20 cellular contexts compared by ENCODE assay signal in genomic region chr1:165137551-165138316, GRCh38.
DNase-seq lines count a peak whose midpoint lies in the region; ATAC-seq, FAIRE-seq and TF ChIP-seq lines count a peak whose summit lies in the region.
"Had no signal": no experiment of that assay in that cellular context is flagged by ENCODE, and none has a peak within 500 bp of the region (broad histone marks: within the 10 kb centered on the region; RNA-seq: fewer than 3 reads in every experiment).

No MANE protein-coding gene starts in this region.

- no peak overlapping the region for H4K8ac ChIP-seq in neuronal stem cell (ENCODE audit: low read depth, low read length)

- no peaks in the 10 kb centered on the region for H3K36me3 ChIP-seq in HepG2 (replicated peaks in 1 of 2; ENCODE audit: control insufficient read depth in 1 of 2, insufficient read depth in 2 of 2, low read length in 2 of 2)
- H3K36me3 ChIP-seq in right lobe of liver: no peaks in the 10 kb centered on the region
- no peaks in the 10 kb centered on the region for H3K36me3 ChIP-seq in neuronal stem cell (replicated peaks in 1 of 2; ENCODE audit: control insufficient read depth in 2 of 2, insufficient read depth in 2 of 2, low read length in 2 of 2)
- H3K36me3 ChIP-seq: BLaER1 had no signal

- peak; percentile 89 for FAIRE-seq in HepG2 (lab: Jason Lieb, UNC)
- FAIRE-seq: GM12878, H54 had no signal

- H3K14ac ChIP-seq in neuronal stem cell (ENCODE audit: low read length): no peak overlapping the region

- no peak overlapping the region for H2BK12ac ChIP-seq in neuronal stem cell (ENCODE audit: low read length)

- TF ChIP-seq EP300 in HepG2 (IDR thresholded peaks at IDR 0.05; ENCODE audit: low read depth in 2 of 2, low read length in 2 of 2): peak; percentile 65 to 94; a peak in 3 of 4 replicates
- TF ChIP-seq EP300 in HepG2 (CRISPR knock-in tag; IDR thresholded peaks at IDR 0.05; ENCODE audit: borderline replicate concordance): peak; percentile 87; the same call in 1 of the 2 replicates

- H3K23ac ChIP-seq in neuronal stem cell (ENCODE audit: low read depth, low read length, poor library complexity): no peak overlapping the region

- 0 out of 2 replicates have a peak, but pooled peaks have one; percentile 6 for TF ChIP-seq CTCF in HepG2 (CRISPR knock-in tag; IDR thresholded peaks at IDR 0.05)
- TF ChIP-seq CTCF in right lobe of liver (IDR thresholded peaks at IDR 0.05): no peak

- no peaks in the 10 kb centered on the region for H3K9me3 ChIP-seq in HepG2 (ENCODE audit: low read length)
- H3K9me3 ChIP-seq in right lobe of liver: no peaks in the 10 kb centered on the region
- H3K9me3 ChIP-seq in neuronal stem cell (replicated peaks in 1 of 2; ENCODE audit: control insufficient read depth in 2 of 2, insufficient read depth in 1 of 2, low read depth in 1 of 2, low read length in 2 of 2): no peaks in the 10 kb centered on the region
- H3K9me3 ChIP-seq: BLaER1 had no signal

- H3K4me3 Mint-ChIP-seq in activated naive CD4-positive, alpha-beta T cell treated with anti-CD3 and anti-CD28 coated beads, Interleukin-2, amount 10 ng/mL, durations not matched to agents 7 days and 5 days: no peak overlapping the region
- H3K4me3 Mint-ChIP-seq: CD14-positive monocyte; CD4-positive, alpha-beta memory T cell; GM23338; IgD-negative memory B cell had no signal

- no peak overlapping the region for H3K27ac Mint-ChIP-seq in activated naive CD4-positive, alpha-beta T cell treated with anti-CD3 and anti-CD28 coated beads, Interleukin-2, amount 10 ng/mL, durations not matched to agents 7 days and 5 days
- H3K27ac Mint-ChIP-seq: CD14-positive monocyte; CD4-positive, alpha-beta memory T cell; GM23338; IgD-negative memory B cell had no signal

- H3K9ac ChIP-seq in HepG2 (ENCODE audit: insufficient read depth, low read depth, low read length): peak overlapping the region; percentile 51
- H3K9ac ChIP-seq in neuronal stem cell (ENCODE audit: low read depth, low read length, poor library complexity): no peak overlapping the region
- H3K9ac ChIP-seq: BLaER1 had no signal

- no peak for TF ChIP-seq RAD21 in HepG2 (CRISPR knock-in tag; IDR thresholded peaks at IDR 0.05)

- H2BK5ac ChIP-seq in neuronal stem cell (ENCODE audit: low read length): no peak overlapping the region

- H3K4me2 ChIP-seq in HepG2 (ENCODE audit: low read depth, low read length): peak overlapping the region; percentile 59
- H3K4me2 ChIP-seq in neuronal stem cell (ENCODE audit: insufficient read depth, low read length, poor library complexity, severe bottlenecking): no peak overlapping the region
- H3K4me2 ChIP-seq: BLaER1, GM23338 had no signal

- no peaks in the 10 kb centered on the region for H3K79me1 ChIP-seq in neuronal stem cell (ENCODE audit: low read depth, low read length)

- no peaks in the 10 kb centered on the region for H3K27me3 Mint-ChIP-seq in activated naive CD4-positive, alpha-beta T cell treated with anti-CD3 and anti-CD28 coated beads, Interleukin-2, amount 10 ng/mL, durations not matched to agents 7 days and 5 days

- H3K4ac ChIP-seq in neuronal stem cell (ENCODE audit: low read length): no peak overlapping the region

- no peak overlapping the region for H2AK5ac ChIP-seq in neuronal stem cell (ENCODE audit: low read depth, low read length)

- TF ChIP-seq POLR2A in HepG2 (IDR thresholded peaks at IDR 0.05; ENCODE audit: insufficient read depth in 1 of 2, low read depth in 2 of 2, low read length in 2 of 2): no peak
- TF ChIP-seq POLR2A in right lobe of liver (IDR thresholded peaks at IDR 0.05): no peak

- H3K27me3 ChIP-seq in HepG2 (ENCODE audit: control insufficient read depth in 1 of 2, insufficient read depth in 2 of 2, low read length in 2 of 2) (no peaks in the 10 kb centered on the region), right lobe of liver (no peaks in the 10 kb centered on the region), neuronal stem cell (ENCODE audit: control insufficient read depth in 3 of 3, insufficient read depth in 3 of 3, low read depth in 1 of 3, low read length in 3 of 3) (no peaks in the 10 kb centered on the region)
- H3K27me3 ChIP-seq: BLaER1 had no signal

- DNase-seq in HepG2 (ENCODE audit: low spot score) (peak; percentile 94), right lobe of liver (no peak), cerebellar cortex (ENCODE audit: low spot score) (peak; percentile 66), neuronal stem cell (ENCODE audit: low spot score) (no peak)
- DNase-seq in activated naive CD4-positive, alpha-beta T cell treated with anti-CD3 and anti-CD28 coated beads, Interleukin-2, amount 10 ng/mL, durations not matched to agents 7 days and 5 days: no peak
- DNase-seq: 8988T; Calu3; CD4-positive, alpha-beta memory T cell; DMS79 treated with DMSO at 0.1 percent for 48 hours; HCEC 1CT; KBM-7 had no signal

- H3K79me2 ChIP-seq in HepG2 (ENCODE audit: insufficient read depth, low read length): no peaks in the 10 kb centered on the region

- POLR2A ChIA-PET in HepG2 (lab: Yijun Ruan, JAX): interaction anchor here (1.4 to 1.5 kb wide), 2 partner anchors 8 to 116 kb away, joined by 7 read pairs; no protein-coding TSS in a partner anchor

- intact Hi-C loops in HepG2 (cut with micrococcal nuclease; ENCODE audit: unreplicated experiment): loop anchor here (2.0 to 10.0 kb wide), 3 partner anchors 121 to 777 kb away; partner anchors contain the start of gene ALDH9A1
- intact Hi-C loops in right lobe of liver (cut with DNase I): loop anchor here in 1 of 2 donors (10.0 kb wide), 1 partner anchor 237 kb away; no protein-coding TSS in a partner anchor

- H4K91ac ChIP-seq in neuronal stem cell (ENCODE audit: low read depth, low read length, poor library complexity): peak overlapping the region; percentile 15

- in situ Hi-C loops in HepG2 (cut with HindIII; ENCODE audit: extremely low pct_ligation_motif_present, low pct_unique_long_range_greater_than_20kb): loop anchor here (25.0 kb wide), 1 partner anchor 450 kb away; no protein-coding TSS in a partner anchor

- CTCF ChIA-PET in HepG2 (lab: Yijun Ruan, JAX; ENCODE audit: low intra/inter-chr PET ratio, low total read pairs): no interaction called here
- CTCF ChIA-PET in activated naive CD4-positive, alpha-beta T cell treated with anti-CD3 and anti-CD28 coated beads, Interleukin-2, amount 10 ng/mL, durations not matched to agents 7 days and 5 days (lab: Charles Lee): interaction anchor here (1.5 kb wide), 1 partner anchor 8 kb away, joined by 4 read pairs; no protein-coding TSS in a partner anchor

- no peak overlapping the region for H2BK15ac ChIP-seq in neuronal stem cell (ENCODE audit: low read length)

- H3K4me1 Mint-ChIP-seq in activated naive CD4-positive, alpha-beta T cell treated with anti-CD3 and anti-CD28 coated beads, Interleukin-2, amount 10 ng/mL, durations not matched to agents 7 days and 5 days: no peaks in the 10 kb centered on the region
- H3K4me1 Mint-ChIP-seq: CD14-positive monocyte; CD4-positive, alpha-beta memory T cell; GM23338; IgD-negative memory B cell had no signal

- H3K4me3 ChIP-seq in HepG2 (replicated peaks in 1 of 3; ENCODE audit: insufficient read depth in 1 of 3, low read depth in 2 of 3, low read length in 3 of 3): 0 out of 6 replicates have a peak overlapping the region, but pooled peaks of 1 of the 3 experiments have one; percentile 13
- no peak overlapping the region for H3K4me3 ChIP-seq in right lobe of liver
- no peak overlapping the region for H3K4me3 ChIP-seq in neuronal stem cell (ENCODE audit: low read length in 2 of 2)
- H3K4me3 ChIP-seq: BLaER1, GM12878, GM23338 had no signal

- H2AFZ ChIP-seq in HepG2 (ENCODE audit: low read length) (no peak overlapping the region), neuronal stem cell (ENCODE audit: low read length) (no peak overlapping the region)
- H2AFZ ChIP-seq: GM23338 had no signal

- no peak overlapping the region for H2BK120ac ChIP-seq in neuronal stem cell (ENCODE audit: low read depth, low read length)

- H3K36me3 Mint-ChIP-seq in activated naive CD4-positive, alpha-beta T cell treated with anti-CD3 and anti-CD28 coated beads, Interleukin-2, amount 10 ng/mL, durations not matched to agents 7 days and 5 days: no peaks in the 10 kb centered on the region
- H3K36me3 Mint-ChIP-seq: CD14-positive monocyte; CD4-positive, alpha-beta memory T cell; IgD-negative memory B cell had no signal

- no peaks in the 10 kb centered on the region for H3K9me3 Mint-ChIP-seq in activated naive CD4-positive, alpha-beta T cell treated with anti-CD3 and anti-CD28 coated beads, Interleukin-2, amount 10 ng/mL, durations not matched to agents 7 days and 5 days
- H3K9me3 Mint-ChIP-seq: GM23338 had no signal

- no peaks in the 10 kb centered on the region for H4K20me1 ChIP-seq in HepG2 (ENCODE audit: insufficient read depth, low read length)
- H4K20me1 ChIP-seq: BLaER1 had no signal

- H3K27ac ChIP-seq in HepG2 (ENCODE audit: extremely low read length, insufficient read depth, low read length): peak overlapping the region; percentile 73
- no peak overlapping the region for H3K27ac ChIP-seq in right lobe of liver
- H3K27ac ChIP-seq in neuronal stem cell (replicated peaks; ENCODE audit: low read length): no peak overlapping the region
- H3K27ac ChIP-seq: BLaER1, HL-60 had no signal

- no TSS peak for BruUV-seq in HepG2 (replicated peaks; lab: Mats Ljungman, UMichigan)

- peaks cover 38% of the 10 kb centered on the region for H3K4me1 ChIP-seq in HepG2 (ENCODE audit: insufficient read depth, low read length)
- no peaks in the 10 kb centered on the region for H3K4me1 ChIP-seq in right lobe of liver
- H3K4me1 ChIP-seq in neuronal stem cell (ENCODE audit: control insufficient read depth in 2 of 2, insufficient read depth in 1 of 2, low read depth in 1 of 2, low read length in 2 of 2): peaks cover 0 to 1% of the 10 kb centered on the region in 2 donors
- H3K4me1 ChIP-seq: BLaER1 had no signal

- ATAC-seq in HepG2 (peak; percentile 98), right lobe of liver (no peak), HG03432 (IDR thresholded peaks at IDR 0.05; ENCODE audit: unreplicated experiment) (no peak), HG02623 (IDR thresholded peaks at IDR 0.05; ENCODE audit: unreplicated experiment) (no peak)
- ATAC-seq: GM12878, GM23338 had no signal

- H3K18ac ChIP-seq in neuronal stem cell (ENCODE audit: low read length): no peak overlapping the region

- WGBS in HepG2 (ENCODE audit: low lambda C conversion rate): under 1% methylated on average over 4 of the region's 5 CpGs
- 47% methylated on average over 5 of the region's 5 CpGs for WGBS in right lobe of liver (ENCODE audit: insufficient coverage, low coverage, low lambda C conversion rate, missing lambda C conversion rate)
- no CpG with 5 or more reads among the region's 5 CpGs for WGBS in neuronal stem cell (ENCODE audit: extremely low coverage in 2 of 2, insufficient read length in 2 of 2, insufficient replicate concordance in 1 of 2), 2 donors

TF ChIP-seq in HepG2, 621 proteins besides CTCF, POLR2A, EP300 and RAD21 (continues in another document):
- TF ChIP-seq RFX3 (CRISPR knock-in tag; IDR thresholded peaks at IDR 0.05): no peak
- no peak for TF ChIP-seq ETV6 (CRISPR knock-in tag; conservative IDR thresholded peaks at IDR 0.05)
- TF ChIP-seq NRL (CRISPR knock-in tag; IDR thresholded peaks at IDR 0.05; ENCODE audit: borderline replicate concordance): no peak
- TF ChIP-seq ZIK1 (CRISPR knock-in tag; IDR thresholded peaks at IDR 0.05; ENCODE audit: borderline replicate concordance, low read depth): no peak

Comparison
In these comparisons a context has a peak if more than half of its experiments do, and no peak if none do; other contexts are left out.
1. DNase-seq: peak in HepG2 (single experiment) and cerebellar cortex (single experiment); none in right lobe of liver (0 of 3), neuronal stem cell (single experiment) and activated naive CD4-positive, alpha-beta T cell treated with anti-CD3 and anti-CD28 coated beads, Interleukin-2, amount 10 ng/mL, durations not matched to agents 7 days and 5 days (single experiment).